In the genomic region with DNA sequence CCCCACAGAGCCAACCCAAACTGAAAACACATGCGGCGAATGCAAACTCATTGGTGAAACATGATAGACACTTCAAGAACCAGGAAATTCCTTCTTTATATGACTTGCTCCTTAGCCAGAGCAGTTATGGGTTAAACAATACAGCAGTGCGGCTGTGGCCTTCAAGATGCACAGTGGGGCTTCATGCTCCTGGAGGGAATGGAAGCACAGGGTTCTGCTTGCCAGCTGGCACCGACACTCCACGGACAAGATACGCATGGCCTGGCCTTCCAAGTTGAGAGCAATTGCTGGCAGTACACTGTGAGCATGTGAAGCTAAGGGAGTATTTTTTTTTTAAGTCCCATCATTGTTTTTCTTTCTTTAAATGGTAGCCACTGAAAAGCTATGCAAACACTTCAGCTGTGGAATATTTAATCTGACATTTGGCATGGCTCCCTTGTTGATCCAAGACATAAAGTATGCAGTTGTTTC, we compare ENCODE assay signal across 9 cellular contexts.
A peak's percentile ranks its signal among the peaks of the same experiment; 100 is the strongest.
DNase-seq lines count a peak whose midpoint lies in the region; ATAC-seq and TF ChIP-seq lines count a peak whose summit lies in the region.
"Had no signal": no experiment of that assay in that cellular context is flagged by ENCODE, and none has a peak within 500 bp of the region (broad histone marks: within the 10 kb centered on the region; RNA-seq: fewer than 3 reads in every experiment).

No MANE protein-coding gene starts in this region.

- no peaks in the 10 kb centered on the region for H3K27me3 ChIP-seq in muscle layer of colon (ENCODE audit: control insufficient read depth in 1 of 2, insufficient read depth in 2 of 2, low read length in 2 of 2)

- no peak overlapping the region for H3K9ac ChIP-seq in muscle layer of colon (ENCODE audit: low read length)

- ATAC-seq in GM19324 (IDR thresholded peaks at IDR 0.05; ENCODE audit: low FRiP score, unreplicated experiment) (no peak), omental fat pad (ENCODE audit: low FRiP score) (no peak), HG03469 (IDR thresholded peaks at IDR 0.05; ENCODE audit: unreplicated experiment) (no peak)

- H3K9me3 ChIP-seq in muscle layer of colon (ENCODE audit: low read length) = no peaks in the 10 kb centered on the region

- no peaks in the 10 kb centered on the region for H3K36me3 ChIP-seq in muscle layer of colon (ENCODE audit: insufficient read depth, low read length)

- peaks cover 27% of the 10 kb centered on the region for H3K4me1 ChIP-seq in muscle layer of colon (ENCODE audit: insufficient read depth, low read length)

- H3K4me3 ChIP-seq in epithelial cell of proximal tubule (ENCODE audit: low read depth, low read length) (no peak overlapping the region), muscle layer of colon (ENCODE audit: low read depth in 1 of 2, low read length in 2 of 2) (no peak overlapping the region)

- DNase-seq in NCI-H2029 treated with DMSO at 0.1 percent for 48 hours (lab: John Stamatoyannopoulos, UW) (peak; percentile 99), epithelial cell of proximal tubule (ENCODE audit: low read depth) (peak; percentile 12), omental fat pad (ENCODE audit: low spot score) (no peak)
- DNase-seq in activated naive CD4-positive, alpha-beta T cell (lab: John Stamatoyannopoulos, UW) = no peak

- TF ChIP-seq CTCF in 22Rv1 (IDR thresholded peaks at IDR 0.05) = no peak
- no peak for TF ChIP-seq CTCF in epithelial cell of proximal tubule (conservative IDR thresholded peaks at IDR 0.05; ENCODE audit: low read depth, low read length)
- TF ChIP-seq CTCF in omental fat pad (IDR thresholded peaks at IDR 0.05) = no peak

- peak overlapping the region; percentile 58 for H3K27ac ChIP-seq in 22Rv1
- H3K27ac ChIP-seq in muscle layer of colon (ENCODE audit: low read depth, low read length) = peak overlapping the region; percentile 70
- H3K27ac ChIP-seq: epithelial cell of prostate had no signal

Comparison
In these comparisons a context has a peak if more than half of its experiments do, and no peak if none do; other contexts are left out.
1. DNase-seq: peak in NCI-H2029 treated with DMSO at 0.1 percent for 48 hours (single experiment) and epithelial cell of proximal tubule (single experiment); none in omental fat pad (single experiment) and activated naive CD4-positive, alpha-beta T cell (0 of 4).